2 cellular contexts compared by ENCODE assay signal in genomic region chr4:52824603-52825310, GRCh38.
A peak's percentile ranks its signal among the peaks of the same experiment; 100 is the strongest.
TF ChIP-seq lines count a peak whose summit lies in the region.

No MANE protein-coding gene starts in this region.

TF ChIP-seq in H1, 55 proteins besides CTCF, POLR2A, EP300 and RAD21:
- TF ChIP-seq EZH2 (IDR thresholded peaks at IDR 0.05; ENCODE audit: low read depth, low read length, severe bottlenecking) (no peak), CEBPB (IDR thresholded peaks at IDR 0.05; ENCODE audit: low read depth, low read length) (no peak), KDM1A (IDR thresholded peaks at IDR 0.05; ENCODE audit: borderline replicate concordance, low read length) (no peak)
TF ChIP-seq in H1: peak in this region for 0.

TF ChIP-seq in liver, 16 proteins besides CTCF, POLR2A, EP300 and RAD21:
- TF ChIP-seq, protein P1, sequence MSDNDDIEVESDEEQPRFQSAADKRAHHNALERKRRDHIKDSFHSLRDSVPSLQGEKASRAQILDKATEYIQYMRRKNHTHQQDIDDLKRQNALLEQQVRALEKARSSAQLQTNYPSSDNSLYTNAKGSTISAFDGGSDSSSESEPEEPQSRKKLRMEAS (IDR thresholded peaks at IDR 0.05), result no peak
- TF ChIP-seq TAF1 (conservative IDR thresholded peaks at IDR 0.05) (no peak), NR2F2 (IDR thresholded peaks at IDR 0.05) (peak; percentile 51), FOXA2 (IDR thresholded peaks at IDR 0.05) (no peak), SP1 (IDR thresholded peaks at IDR 0.05) (peak; percentile 20), RXRA (IDR thresholded peaks at IDR 0.05) (no peak)
TF ChIP-seq in liver: peak in this region for 2.
